In genomic region chr3:112718516-112718915, GRCh38 we compare ENCODE assay signal across 15 cellular contexts.
DNase-seq lines count a peak whose midpoint lies in the region; ATAC-seq, FAIRE-seq and TF ChIP-seq lines count a peak whose summit lies in the region.
"Had no signal": no experiment of that assay in that cellular context is flagged by ENCODE, and none has a peak within 500 bp of the region (broad histone marks: within the 10 kb centered on the region; RNA-seq: fewer than 3 reads in every experiment).

No MANE protein-coding gene starts in this region.

- DNase-seq in GM23338 (ENCODE audit: low spot score) (peak; percentile 4), mammary epithelial cell (peak; percentile 76), keratinocyte (ENCODE audit: low read depth, low spot score) (no peak), dorsolateral prefrontal cortex (no peak), lower lobe of right lung (no peak)
- no peak for DNase-seq in activated CD4-positive, CD25-positive, alpha-beta regulatory T cell (lab: John Stamatoyannopoulos, UW)
- DNase-seq: ACHN; C1 segment of cervical spinal cord; CD4-positive, alpha-beta T cell; DMS79; GOT3; H9 had no signal

- TF ChIP-seq CTCF in GM23338 (conservative IDR thresholded peaks at IDR 0.05; ENCODE audit: low read depth in 2 of 2) (no peak), mammary epithelial cell (conservative IDR thresholded peaks at IDR 0.05 in 1 of 2, IDR thresholded peaks at IDR 0.05 in 1 of 2; ENCODE audit: extremely low read depth in 1 of 2, insufficient read depth in 1 of 2, low read depth in 1 of 2, low read length in 2 of 2) (no peak), keratinocyte (optimal IDR thresholded peaks at IDR 0.05 in 1 of 3, IDR thresholded peaks at IDR 0.05 in 1 of 3, conservative IDR thresholded peaks at IDR 0.05 in 1 of 3; ENCODE audit: extremely low read depth in 1 of 3, insufficient read depth in 2 of 3, low read length in 3 of 3) (no peak), dorsolateral prefrontal cortex (IDR thresholded peaks at IDR 0.05 in 54 of 56, conservative IDR thresholded peaks at IDR 0.05 in 2 of 56; ENCODE audit: low read depth in 1 of 56, partially characterized antibody in 56 of 56) (no peak), lower lobe of right lung (IDR thresholded peaks at IDR 0.05) (no peak)

- H3K36me3 ChIP-seq in GM23338 (ENCODE audit: insufficient read depth): no peaks in the 10 kb centered on the region
- no peaks in the 10 kb centered on the region for H3K36me3 ChIP-seq in mammary epithelial cell (ENCODE audit: insufficient read depth, low read length)
- no peaks in the 10 kb centered on the region for H3K36me3 ChIP-seq in keratinocyte (ENCODE audit: control insufficient read depth in 2 of 2, extremely low read depth in 1 of 2, insufficient read depth in 2 of 2, low read length in 2 of 2)
- H3K36me3 ChIP-seq in lower lobe of right lung: no peaks in the 10 kb centered on the region

- H3F3A ChIP-seq in GM23338 (replicated peaks; ENCODE audit: low read depth): no peaks in the 10 kb centered on the region

- no peak overlapping the region for H2AFZ ChIP-seq in GM23338
- H2AFZ ChIP-seq in mammary epithelial cell (ENCODE audit: low read depth, low read length): peak overlapping the region; percentile 65
- peak overlapping the region; percentile 95 for H2AFZ ChIP-seq in keratinocyte (ENCODE audit: control insufficient read depth, low read length)

- no peak overlapping the region for H3K4me3 ChIP-seq in GM23338
- H3K4me3 ChIP-seq in mammary epithelial cell (replicated peaks in 1 of 3; ENCODE audit: insufficient read depth in 1 of 3, low read depth in 2 of 3, low read length in 3 of 3): no peak overlapping the region
- H3K4me3 ChIP-seq in keratinocyte (ENCODE audit: control insufficient read depth in 2 of 3, extremely low read depth in 1 of 3, insufficient read depth in 2 of 3, low read depth in 1 of 3, low read length in 3 of 3): no peak overlapping the region
- H3K4me3 ChIP-seq in dorsolateral prefrontal cortex: no peak overlapping the region
- H3K4me3 ChIP-seq in lower lobe of right lung: no peak overlapping the region

- H3K4me3 Mint-ChIP-seq in GM23338: no peak overlapping the region
- H3K4me3 Mint-ChIP-seq: B cell; CD4-positive, alpha-beta T cell; H9 had no signal

- no peaks in the 10 kb centered on the region for H3K9me1 ChIP-seq in keratinocyte (ENCODE audit: control insufficient read depth, extremely low read depth, insufficient read depth, low read length)

- H3K4me1 Mint-ChIP-seq in GM23338: no peaks in the 10 kb centered on the region
- H3K4me1 Mint-ChIP-seq: B cell, H9 had no signal

- H3K79me2 ChIP-seq in GM23338 (replicated peaks; ENCODE audit: insufficient read depth): no peaks in the 10 kb centered on the region
- no peaks in the 10 kb centered on the region for H3K79me2 ChIP-seq in mammary epithelial cell (ENCODE audit: insufficient read depth, low read length)
- H3K79me2 ChIP-seq in keratinocyte (ENCODE audit: control insufficient read depth, insufficient read depth, low read length): no peaks in the 10 kb centered on the region

- CTCF ChIA-PET in mammary epithelial cell (lab: Charles Lee; ENCODE audit: low non-redundant PET): no interaction called here

- ATAC-seq in GM23338 (no peak), esophagus mucosa (peak; percentile 67), lower lobe of right lung (no peak)

- H3K4me1 ChIP-seq in GM23338 (ENCODE audit: insufficient read depth): no peaks in the 10 kb centered on the region
- peaks cover 12% of the 10 kb centered on the region for H3K4me1 ChIP-seq in mammary epithelial cell (ENCODE audit: insufficient read depth, low read length)
- peaks cover 11% of the 10 kb centered on the region for H3K4me1 ChIP-seq in keratinocyte (ENCODE audit: control insufficient read depth, extremely low read depth, insufficient read depth, low read length)
- H3K4me1 ChIP-seq in lower lobe of right lung: no peaks in the 10 kb centered on the region

- peak; percentile 79 for FAIRE-seq in keratinocyte (lab: Jason Lieb, UNC)
- FAIRE-seq: GM12891 had no signal

- no peak overlapping the region for H3K27ac Mint-ChIP-seq in GM23338
- H3K27ac Mint-ChIP-seq: B cell; CD4-positive, alpha-beta T cell; H9 had no signal

- WGBS in mammary epithelial cell (ENCODE audit: low coverage, missing lambda C conversion rate): 0% methylated on average over 1 of the region's 1 CpG

- no TSS peak for BruUV-seq in mammary epithelial cell (replicated peaks; lab: Mats Ljungman, UMichigan)

- H3K4me2 ChIP-seq in GM23338 (no peak overlapping the region), mammary epithelial cell (ENCODE audit: insufficient read depth, low read depth, low read length) (peak overlapping the region; percentile 9), keratinocyte (ENCODE audit: control insufficient read depth, extremely low read depth, insufficient read depth, low read depth, low read length) (peak overlapping the region; percentile 64)

- H4K20me1 ChIP-seq in GM23338 (replicated peaks; ENCODE audit: insufficient read depth) (no peaks in the 10 kb centered on the region), mammary epithelial cell (ENCODE audit: insufficient read depth, low read length) (no peaks in the 10 kb centered on the region), keratinocyte (ENCODE audit: control insufficient read depth, extremely low read depth, insufficient read depth, low read length) (no peaks in the 10 kb centered on the region)

- 0 out of 2 replicates have a peak, but pooled peaks cover 6% of the 10 kb centered on the region for H3K9me2 ChIP-seq in GM23338 (ENCODE audit: insufficient read depth)

- H3K27me3 ChIP-seq in GM23338 (ENCODE audit: insufficient read depth) (no peaks in the 10 kb centered on the region), mammary epithelial cell (ENCODE audit: insufficient read depth, low read length) (no peaks in the 10 kb centered on the region), keratinocyte (ENCODE audit: control insufficient read depth, extremely low read depth, insufficient read depth, low read length) (no peaks in the 10 kb centered on the region), dorsolateral prefrontal cortex (peaks cover 0 to 4% (median 0%) of the 10 kb centered on the region in 45 donors), lower lobe of right lung (ENCODE audit: low read depth) (no peaks in the 10 kb centered on the region)

- H3K27ac ChIP-seq in GM23338 (ENCODE audit: low read depth) (no peak overlapping the region), mammary epithelial cell (ENCODE audit: insufficient read depth, low read depth, low read length) (no peak overlapping the region), keratinocyte (ENCODE audit: control insufficient read depth, insufficient read depth, low read length) (no peak overlapping the region), dorsolateral prefrontal cortex (no peak overlapping the region), lower lobe of right lung (no peak overlapping the region)

- dilution Hi-C loops in mammary epithelial cell (cut with HindIII; ENCODE audit: low sequenced_read_pairs): no loop called here
- dilution Hi-C loops in keratinocyte (cut with MboI; ENCODE audit: extremely low pct_ligation_motif_present, low sequenced_read_pairs): no loop called here

- H3K27me3 Mint-ChIP-seq in GM23338 (ENCODE audit: insufficient read depth, low read depth, poor library complexity): no peaks in the 10 kb centered on the region
- H3K27me3 Mint-ChIP-seq: CD4-positive, alpha-beta T cell had no signal

- in situ Hi-C loops in mammary epithelial cell (cut with MboI; ENCODE audit: low sequenced_read_pairs in 2 of 2): no loop called here

- no peak overlapping the region for H3K9ac ChIP-seq in mammary epithelial cell (ENCODE audit: insufficient read depth, low read length)
- H3K9ac ChIP-seq in keratinocyte (ENCODE audit: control insufficient read depth, extremely low read depth, insufficient read depth, low read length): no peak overlapping the region

- intact Hi-C loops in mammary epithelial cell (cut with micrococcal nuclease): loop anchor here (5.0 kb wide), 1 partner anchor 76 kb away; the partner anchor contains the start of gene CCDC80
- intact Hi-C loops in dorsolateral prefrontal cortex (cut with DNase I): loop anchor here in 1 of 2 donors (10.0 kb wide), 1 partner anchor 394 kb away; no protein-coding TSS in a partner anchor
- intact Hi-C loops in lower lobe of right lung (cut with DNase I): no loop called here

- H3K9me3 ChIP-seq in mammary epithelial cell (replicated peaks; ENCODE audit: insufficient read depth, low read length) (no peaks in the 10 kb centered on the region), keratinocyte (ENCODE audit: control insufficient read depth, low read depth, low read length) (no peaks in the 10 kb centered on the region), lower lobe of right lung (no peaks in the 10 kb centered on the region)

- H3K36me3 Mint-ChIP-seq in GM23338 (ENCODE audit: low read depth): no peaks in the 10 kb centered on the region; the same call in 2 of the 3 replicates

- peaks cover 3% of the 10 kb centered on the region; the same call in 1 of the 3 replicates for H3K9me3 Mint-ChIP-seq in GM23338
- H3K9me3 Mint-ChIP-seq: CD4-positive, alpha-beta T cell had no signal

TF ChIP-seq in GM23338, 12 proteins besides CTCF, POLR2A, EP300 and RAD21 (continues in another document):
- TF ChIP-seq CREB1 (CRISPR knock-in tag; IDR thresholded peaks at IDR 0.05; ENCODE audit: low read depth) (no peak), EZH2 (IDR thresholded peaks at IDR 0.05; ENCODE audit: low read depth, unreplicated experiment) (no peak), NANOG (IDR thresholded peaks at IDR 0.05; ENCODE audit: borderline replicate concordance) (no peak), JUNB (IDR thresholded peaks at IDR 0.05; ENCODE audit: unreplicated experiment) (no peak), STAT1 (IDR thresholded peaks at IDR 0.05; ENCODE audit: unreplicated experiment) (no peak), POLR2AphosphoS5 (IDR thresholded peaks at IDR 0.05; ENCODE audit: low read depth) (no peak), ETS1 (IDR thresholded peaks at IDR 0.05) (no peak), ZNF331 (CRISPR knock-in tag; IDR thresholded peaks at IDR 0.05; ENCODE audit: low read depth) (no peak), ZNF114 (CRISPR knock-in tag; IDR thresholded peaks at IDR 0.05) (no peak), EZH2phosphoT487 (IDR thresholded peaks at IDR 0.05; ENCODE audit: unreplicated experiment) (no peak)

Comparison
In these comparisons a context has a peak if more than half of its experiments do, and no peak if none do; other contexts are left out.
1. DNase-seq: peak in GM23338 (single experiment) and mammary epithelial cell (single experiment); none in keratinocyte (single experiment), dorsolateral prefrontal cortex (0 of 10), lower lobe of right lung (single experiment) and activated CD4-positive, CD25-positive, alpha-beta regulatory T cell (0 of 4).